In the genomic region with DNA sequence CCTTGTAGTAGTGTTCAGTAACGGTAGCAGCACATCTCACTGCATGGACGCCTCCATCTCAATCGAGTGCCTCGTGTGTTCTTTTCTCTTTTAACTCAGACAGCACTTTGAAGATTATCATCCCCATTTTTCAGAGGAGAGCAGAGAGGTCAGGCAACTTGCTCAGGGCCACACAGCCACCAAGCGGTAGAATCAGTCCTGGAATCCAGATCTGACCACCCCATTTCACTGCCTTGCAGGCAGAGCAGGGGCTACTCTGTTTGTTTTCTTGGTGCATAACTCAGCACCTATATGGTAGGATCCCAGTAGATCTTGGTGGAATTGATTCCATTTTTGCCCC, we compare ENCODE assay signal across 13 cellular contexts.
DNase-seq lines count a peak whose midpoint lies in the region; ATAC-seq and TF ChIP-seq lines count a peak whose summit lies in the region.
"Had no signal": no experiment of that assay in that cellular context is flagged by ENCODE, and none has a peak within 500 bp of the region (broad histone marks: within the 10 kb centered on the region; RNA-seq: fewer than 3 reads in every experiment).

No MANE protein-coding gene starts in this region.

- no peak overlapping the region for H2BK5ac ChIP-seq in mesenchymal stem cell (ENCODE audit: low read depth, low read length, poor library complexity, severe bottlenecking)

- peak overlapping the region; percentile 25 for H3K4me3 Mint-ChIP-seq in T-helper 17 cell
- no peak overlapping the region for H3K4me3 Mint-ChIP-seq in CD4-positive, alpha-beta T cell
- H3K4me3 Mint-ChIP-seq: activated naive CD4-positive, alpha-beta T cell treated with anti-CD3 and anti-CD28 coated beads for 36 hours had no signal

- H3K27me3 ChIP-seq in mesenchymal stem cell (ENCODE audit: control insufficient read depth in 1 of 2, insufficient read depth in 1 of 2, low read length in 2 of 2): no peaks in the 10 kb centered on the region
- no peaks in the 10 kb centered on the region for H3K27me3 ChIP-seq in CD4-positive, alpha-beta T cell (ENCODE audit: control insufficient read depth, insufficient read depth, low read length)

- no peak for TF ChIP-seq CTCF in CD4-positive, alpha-beta T cell (IDR thresholded peaks at IDR 0.05)

- H2AFZ ChIP-seq in mesenchymal stem cell (ENCODE audit: low read depth, low read length): no peak overlapping the region

- no peak overlapping the region for H2BK120ac ChIP-seq in mesenchymal stem cell (ENCODE audit: low read depth, low read length)

- intact Hi-C loops in CD4-positive, alpha-beta T cell (cut with DNase I, micrococcal nuclease): no loop called here

- H4K91ac ChIP-seq in mesenchymal stem cell (ENCODE audit: low read length): peak overlapping the region; percentile 40

- DNase-seq in T-helper 17 cell (no peak), mesenchymal stem cell (no peak), RKO (ENCODE audit: low spot score) (no peak)
- DNase-seq in CD4-positive, alpha-beta T cell: no peak
- DNase-seq: activated naive CD4-positive, alpha-beta T cell treated with anti-CD3 and anti-CD28 coated beads for 36 hours; MM.1S; NCI-H524; retina; SHP77 treated with DMSO at 0.1 percent for 48 hours had no signal

- no peak overlapping the region for H2BK12ac ChIP-seq in mesenchymal stem cell (ENCODE audit: low read length in 2 of 2)

- peaks cover 3% of the 10 kb centered on the region for H3K36me3 Mint-ChIP-seq in T-helper 17 cell (ENCODE audit: low read depth)
- no peaks in the 10 kb centered on the region for H3K36me3 Mint-ChIP-seq in CD4-positive, alpha-beta T cell (ENCODE audit: low read depth)

- H3K4me2 ChIP-seq in mesenchymal stem cell (ENCODE audit: low read length, poor library complexity, severe bottlenecking): no peak overlapping the region

- CTCF ChIA-PET in CD4-positive, alpha-beta T cell (lab: Charles Lee): no interaction called here

- no peak overlapping the region for H2BK15ac ChIP-seq in mesenchymal stem cell (ENCODE audit: low read depth, poor library complexity, severe bottlenecking)

- H3K9me3 ChIP-seq in T-helper 17 cell (ENCODE audit: control insufficient read depth, low read length, poor library complexity, severe bottlenecking) (no peaks in the 10 kb centered on the region), mesenchymal stem cell (ENCODE audit: control insufficient read depth, low read length) (peaks cover 7% of the 10 kb centered on the region)
- H3K9me3 ChIP-seq in CD4-positive, alpha-beta T cell (ENCODE audit: control insufficient read depth, low read length): no peaks in the 10 kb centered on the region

- peak overlapping the region in 1 of 2 experiments; percentile 30 for H3K18ac ChIP-seq in mesenchymal stem cell (ENCODE audit: low read depth in 1 of 2, low read length in 2 of 2)

- 99% methylated on average over 5 of the region's 5 CpGs for WGBS in mesenchymal stem cell

- H3K27me3 Mint-ChIP-seq in T-helper 17 cell: no peaks in the 10 kb centered on the region
- no peaks in the 10 kb centered on the region for H3K27me3 Mint-ChIP-seq in CD4-positive, alpha-beta T cell

- peak overlapping the region; percentile 13 for H4K8ac ChIP-seq in mesenchymal stem cell (ENCODE audit: low read length)

- H2AK5ac ChIP-seq in mesenchymal stem cell (ENCODE audit: low read length, severe bottlenecking): no peak overlapping the region

- H3K9me3 Mint-ChIP-seq in CD4-positive, alpha-beta T cell: no peaks in the 10 kb centered on the region
- H3K9me3 Mint-ChIP-seq: activated naive CD4-positive, alpha-beta T cell treated with anti-CD3 and anti-CD28 coated beads for 36 hours had no signal

- H3K79me1 ChIP-seq in mesenchymal stem cell (replicated peaks; ENCODE audit: low read length, poor library complexity, severe bottlenecking): peaks cover 20% of the 10 kb centered on the region

- H3K4me1 Mint-ChIP-seq in T-helper 17 cell: peaks cover 30% of the 10 kb centered on the region
- peaks cover 13% of the 10 kb centered on the region for H3K4me1 Mint-ChIP-seq in CD4-positive, alpha-beta T cell (ENCODE audit: low read depth)

- H3K27ac Mint-ChIP-seq in T-helper 17 cell: peak overlapping the region; percentile 65
- H3K27ac Mint-ChIP-seq in CD4-positive, alpha-beta T cell: no peak overlapping the region
- H3K27ac Mint-ChIP-seq: activated naive CD4-positive, alpha-beta T cell treated with anti-CD3 and anti-CD28 coated beads for 36 hours had no signal

- no peak overlapping the region for H3K9ac ChIP-seq in mesenchymal stem cell (ENCODE audit: low read length)

- H3K36me3 ChIP-seq in mesenchymal stem cell (ENCODE audit: control insufficient read depth in 1 of 2, insufficient read depth in 2 of 2, low read depth in 1 of 2, low read length in 2 of 2): peaks cover 46 to 59% of the 10 kb centered on the region in 2 experiments

- no peak overlapping the region for H3K4me3 ChIP-seq in mesenchymal stem cell (ENCODE audit: insufficient read depth in 1 of 2, low read depth in 1 of 2, low read length in 2 of 2)

- H3K14ac ChIP-seq in mesenchymal stem cell (ENCODE audit: low read length in 2 of 2): no peak overlapping the region

- H3K4ac ChIP-seq in mesenchymal stem cell (ENCODE audit: low read depth in 1 of 2, low read length in 2 of 2): no peak overlapping the region

- ATAC-seq in GM18502 (IDR thresholded peaks at IDR 0.05; ENCODE audit: poor library complexity, unreplicated experiment): peak; percentile 13
- peak; percentile 7 for ATAC-seq in GM21825 (IDR thresholded peaks at IDR 0.05; ENCODE audit: unreplicated experiment)
- ATAC-seq in T-helper 17 cell: no peak
- ATAC-seq in GM18907 (IDR thresholded peaks at IDR 0.05; ENCODE audit: unreplicated experiment): no peak
- no peak for ATAC-seq in GM19328 (IDR thresholded peaks at IDR 0.05; ENCODE audit: unreplicated experiment)
- no peak for ATAC-seq in CD4-positive, alpha-beta T cell (ENCODE audit: poor library complexity)

- peaks cover 11% of the 10 kb centered on the region for H3K4me1 ChIP-seq in mesenchymal stem cell (ENCODE audit: control insufficient read depth, insufficient read depth, low read depth, low read length)

- POLR2A ChIA-PET in CD4-positive, alpha-beta T cell (lab: Charles Lee): no interaction called here

- H3K27ac ChIP-seq in mesenchymal stem cell (ENCODE audit: low read length, poor library complexity, severe bottlenecking): no peak overlapping the region
- no peak overlapping the region for H3K27ac ChIP-seq in CD4-positive, alpha-beta T cell (ENCODE audit: low read depth, low read length)

- no peak overlapping the region for H3K23ac ChIP-seq in mesenchymal stem cell (ENCODE audit: low read length in 2 of 2)

Comparison
In these comparisons a context has a peak if more than half of its experiments do, and no peak if none do; other contexts are left out.
1. ATAC-seq: peak in GM18502 (single experiment) and GM21825 (single experiment); none in T-helper 17 cell (single experiment), GM18907 (single experiment), GM19328 (single experiment) and CD4-positive, alpha-beta T cell (single experiment).